24 cellular contexts compared by ENCODE assay signal in genomic region chr11:7522546-7522945, GRCh38. TPM values are rescaled to one million over a fixed set of nuclear protein-coding genes. Genes with fewer than 3 reads are reported as not detected.
DNase-seq lines count a peak whose midpoint lies in the region; ATAC-seq, FAIRE-seq and TF ChIP-seq lines count a peak whose summit lies in the region.
"Had no signal": no experiment of that assay in that cellular context is flagged by ENCODE, and none has a peak within 500 bp of the region (broad histone marks: within the 10 kb centered on the region; RNA-seq: fewer than 3 reads in every experiment).

No MANE protein-coding gene starts in this region.

- no peak for FAIRE-seq in HepG2 (lab: Jason Lieb, UNC)

- H3K36me3 ChIP-seq in liver (ENCODE audit: control insufficient read depth in 4 of 4, insufficient read depth in 3 of 4, low read depth in 1 of 4, low read length in 3 of 4) (no peaks in the 10 kb centered on the region), HepG2 (replicated peaks in 1 of 2; ENCODE audit: control insufficient read depth in 1 of 2, insufficient read depth in 2 of 2, low read length in 2 of 2) (no peaks in the 10 kb centered on the region), spleen (no peaks in the 10 kb centered on the region)
- H3K36me3 ChIP-seq: Peyer's patch had no signal

- in situ Hi-C loops in HepG2 (cut with HindIII; ENCODE audit: extremely low pct_ligation_motif_present, low pct_unique_long_range_greater_than_20kb) = no loop called here

- H2AFZ ChIP-seq in HepG2 (ENCODE audit: low read length) = no peak overlapping the region
- H2AFZ ChIP-seq: GM23248 had no signal

- peaks cover 33% of the 10 kb centered on the region for H3K36me3 Mint-ChIP-seq in dendritic cell treated with granulocyte-macrophage colony-stimulating factor and Interleukin-4, amounts not matched to agents 40 ng/mL and 50 ng/mL, for 4 days (ENCODE audit: low read depth)

- H4K20me1 ChIP-seq in HepG2 (ENCODE audit: insufficient read depth, low read length) = no peaks in the 10 kb centered on the region

- no peak overlapping the region for H3K4me2 ChIP-seq in HepG2 (ENCODE audit: low read depth, low read length)

- CTCF ChIA-PET in HepG2 (lab: Yijun Ruan, JAX; ENCODE audit: low intra/inter-chr PET ratio, low total read pairs) = no interaction called here

- H3K9ac ChIP-seq in liver (ENCODE audit: low read depth in 1 of 2, low read length in 2 of 2) (no peak overlapping the region), HepG2 (ENCODE audit: insufficient read depth, low read depth, low read length) (no peak overlapping the region)
- H3K9ac ChIP-seq: GM23248 had no signal

- DNase-seq in HepG2 (ENCODE audit: low spot score) = no peak
- no peak for DNase-seq in spleen
- DNase-seq in stimulated activated naive CD8-positive, alpha-beta T cell treated with anti-CD3 and anti-CD28 coated beads, Interleukin-15, amount 100 ng/mL, for 72 hours = no peak
- no peak for DNase-seq in ureter (ENCODE audit: low spot score)
- DNase-seq in kidney glomerular epithelial cell (lab: John Stamatoyannopoulos, UW) = no peak
- DNase-seq: 8988T; ACHN; CD4-positive, CD25-positive, alpha-beta regulatory T cell; DMS153; DND-41; GM23248; H7; NCI-H1092 treated with DMSO at 0.1 percent for 48 hours; NCI-H1436 treated with DMSO at 0.1 percent for 48 hours; NCI-H187 treated with DMSO at 0.1 percent for 48 hours; NCI-H524; NCI-H82; NK-92 treated with Interleukin-12 subunit alpha and Interleukin-12 subunit beta, amount 100 ng/mL, for 24 hours; OCI-M1; SHP77 treated with DMSO at 0.1 percent for 48 hours had no signal

- no peak for TF ChIP-seq EP300 in HepG2 (IDR thresholded peaks at IDR 0.05; ENCODE audit: low read depth in 2 of 2, low read length in 2 of 2)
- no peak for TF ChIP-seq EP300 in HepG2 (CRISPR knock-in tag; IDR thresholded peaks at IDR 0.05; ENCODE audit: borderline replicate concordance)

- no peaks in the 10 kb centered on the region for H3K9me3 Mint-ChIP-seq in dendritic cell treated with granulocyte-macrophage colony-stimulating factor and Interleukin-4, amounts not matched to agents 40 ng/mL and 50 ng/mL, for 4 days
- peaks cover 0 to 12% of the 10 kb centered on the region in 2 donors for H3K9me3 Mint-ChIP-seq in stimulated activated naive CD8-positive, alpha-beta T cell treated with anti-CD3 and anti-CD28 coated beads, Interleukin-15, amount 100 ng/mL, for 72 hours
- H3K9me3 Mint-ChIP-seq: CD4-positive, CD25-positive, alpha-beta regulatory T cell had no signal

- no peak for TF ChIP-seq RAD21 in liver (IDR thresholded peaks at IDR 0.05)
- TF ChIP-seq RAD21 in HepG2 (CRISPR knock-in tag; IDR thresholded peaks at IDR 0.05) = no peak

- TF ChIP-seq CTCF in liver (IDR thresholded peaks at IDR 0.05; ENCODE audit: low read depth, low read length, missing input control) = no peak
- no peak for TF ChIP-seq CTCF in HepG2 (CRISPR knock-in tag; IDR thresholded peaks at IDR 0.05)
- TF ChIP-seq CTCF in spleen (IDR thresholded peaks at IDR 0.05 in 8 of 11, conservative IDR thresholded peaks at IDR 0.05 in 3 of 11) = no peak

- no peaks in the 10 kb centered on the region for H3K4me1 Mint-ChIP-seq in dendritic cell treated with granulocyte-macrophage colony-stimulating factor and Interleukin-4, amounts not matched to agents 40 ng/mL and 50 ng/mL, for 4 days (ENCODE audit: low read depth)
- H3K4me1 Mint-ChIP-seq in stimulated activated naive CD8-positive, alpha-beta T cell treated with anti-CD3 and anti-CD28 coated beads, Interleukin-15, amount 100 ng/mL, for 72 hours = peaks cover 47% of the 10 kb centered on the region

- H3K79me2 ChIP-seq in HepG2 (ENCODE audit: insufficient read depth, low read length) = peaks cover 2% of the 10 kb centered on the region

- intact Hi-C loops in HepG2 (cut with micrococcal nuclease; ENCODE audit: unreplicated experiment) (no loop called here), spleen (cut with DNase I; ENCODE audit: low total_unique reads) (no loop called here)
- intact Hi-C loops in dendritic cell treated with granulocyte-macrophage colony-stimulating factor and Interleukin-4, amounts not matched to agents 40 ng/mL and 50 ng/mL, for 4 days (cut with micrococcal nuclease) = no loop called here

- no peak overlapping the region for H3K4me3 ChIP-seq in liver (ENCODE audit: low read depth in 1 of 3, low read length in 3 of 3)
- no peak overlapping the region for H3K4me3 ChIP-seq in HepG2 (replicated peaks in 1 of 3; ENCODE audit: insufficient read depth in 1 of 3, low read depth in 2 of 3, low read length in 3 of 3)
- H3K4me3 ChIP-seq in spleen = no peak overlapping the region
- H3K4me3 ChIP-seq: GM23248, Peyer's patch had no signal

- POLR2A ChIA-PET in HepG2 (lab: Yijun Ruan, JAX) = no interaction called here

- WGBS in liver = 82% methylated on average over 4 of the region's 4 CpGs
- 63% methylated on average over 4 of the region's 4 CpGs for WGBS in HepG2 (ENCODE audit: low lambda C conversion rate)
- 86 to 94% (median 89%) methylated on average over 4 of the region's 4 CpGs for WGBS in spleen, 5 donors

- peak overlapping the region; percentile 37 for H3K4me3 Mint-ChIP-seq in dendritic cell treated with granulocyte-macrophage colony-stimulating factor and Interleukin-4, amounts not matched to agents 40 ng/mL and 50 ng/mL, for 4 days
- no peak overlapping the region for H3K4me3 Mint-ChIP-seq in stimulated activated naive CD8-positive, alpha-beta T cell treated with anti-CD3 and anti-CD28 coated beads, Interleukin-15, amount 100 ng/mL, for 72 hours
- H3K4me3 Mint-ChIP-seq: CD4-positive, CD25-positive, alpha-beta regulatory T cell had no signal

- no peaks in the 10 kb centered on the region for H3K27me3 Mint-ChIP-seq in dendritic cell treated with granulocyte-macrophage colony-stimulating factor and Interleukin-4, amounts not matched to agents 40 ng/mL and 50 ng/mL, for 4 days
- H3K27me3 Mint-ChIP-seq in stimulated activated naive CD8-positive, alpha-beta T cell treated with anti-CD3 and anti-CD28 coated beads, Interleukin-15, amount 100 ng/mL, for 72 hours = no peaks in the 10 kb centered on the region
- H3K27me3 Mint-ChIP-seq: CD4-positive, CD25-positive, alpha-beta regulatory T cell had no signal

- no peak overlapping the region for H3K27ac Mint-ChIP-seq in dendritic cell treated with granulocyte-macrophage colony-stimulating factor and Interleukin-4, amounts not matched to agents 40 ng/mL and 50 ng/mL, for 4 days
- no peak overlapping the region for H3K27ac Mint-ChIP-seq in stimulated activated naive CD8-positive, alpha-beta T cell treated with anti-CD3 and anti-CD28 coated beads, Interleukin-15, amount 100 ng/mL, for 72 hours

- H3K27me3 ChIP-seq in liver (ENCODE audit: control insufficient read depth in 4 of 4, insufficient read depth in 4 of 4, low read length in 3 of 4) (no peaks in the 10 kb centered on the region), HepG2 (ENCODE audit: control insufficient read depth in 1 of 2, insufficient read depth in 2 of 2, low read length in 2 of 2) (no peaks in the 10 kb centered on the region), spleen (replicated peaks in 1 of 7) (peaks cover 0 to 4% (median 0%) of the 10 kb centered on the region in 7 donors)
- H3K27me3 ChIP-seq: Peyer's patch had no signal

- H3K4me1 ChIP-seq in liver (ENCODE audit: control insufficient read depth in 4 of 4, insufficient read depth in 4 of 4, low read length in 3 of 4) (peaks cover 17 to 52% (median 28%) of the 10 kb centered on the region in 4 donors), HepG2 (ENCODE audit: insufficient read depth, low read length) (peaks cover 45% of the 10 kb centered on the region), spleen (peaks cover 0 to 72% (median 54%) of the 10 kb centered on the region in 6 donors)

- no peak for ATAC-seq in HepG2
- no peak for ATAC-seq in HG03521 (IDR thresholded peaks at IDR 0.05; ENCODE audit: unreplicated experiment)
- ATAC-seq in stimulated activated naive CD8-positive, alpha-beta T cell treated with anti-CD3 and anti-CD28 coated beads, Interleukin-15, amount 100 ng/mL, for 72 hours = no peak

- no TSS peak for BruUV-seq in HepG2 (replicated peaks; lab: Mats Ljungman, UMichigan)

- TF ChIP-seq POLR2A in HepG2 (IDR thresholded peaks at IDR 0.05; ENCODE audit: insufficient read depth in 1 of 2, low read depth in 2 of 2, low read length in 2 of 2) (no peak), spleen (IDR thresholded peaks at IDR 0.05) (no peak)

- H3K27ac ChIP-seq in liver (ENCODE audit: low read depth in 1 of 2, low read length in 2 of 2) (peak overlapping the region; percentile 93 to 97), HepG2 (ENCODE audit: extremely low read length, insufficient read depth, low read length) (no peak overlapping the region), spleen (peak overlapping the region in 5 of 8 donors; percentile 67 to 85 (median 75))
- H3K27ac ChIP-seq: GM23248 had no signal

- no peaks in the 10 kb centered on the region for H3K9me3 ChIP-seq in liver (ENCODE audit: control insufficient read depth in 4 of 4, low read length in 3 of 4)
- H3K9me3 ChIP-seq in HepG2 (ENCODE audit: low read length) = no peaks in the 10 kb centered on the region
- no peaks in the 10 kb centered on the region for H3K9me3 ChIP-seq in spleen
- H3K9me3 ChIP-seq: Peyer's patch had no signal

RNA-seq across cellular contexts. Expression of gene PPFIBP2, which starts 8.7 kb away (rescaled TPM):
- 10 to 100 TPM; 23.1 to 80.0 TPM for total RNA-seq in liver
- polyA plus RNA-seq in liver = 10 to 100 TPM; 19.6 to 23.3 TPM
- total RNA-seq in HepG2 (2016; rRNA removed; fragmentation: Illumina TruSeq; extraction: Trizol) = 15.0 and 15.8 TPM in 2 replicates
- total RNA-seq in HepG2 (2016; cell fraction: cytosol; rRNA removed; fragmentation: Illumina TruSeq; extraction: Trizol; ENCODE audit: low read depth) = 10.1 and 10.8 TPM in 2 replicates
- total RNA-seq in HepG2 (2016; cell fraction: insoluble cytoplasmic fraction; rRNA removed; fragmentation: Illumina TruSeq; extraction: Trizol) = 15.1 and 19.3 TPM in 2 replicates
- total RNA-seq in HepG2 (2016; cell fraction: membrane; rRNA removed; fragmentation: Illumina TruSeq; extraction: Trizol) = 9.3 and 12.0 TPM in 2 replicates
- 22.7 and 24.0 TPM in 2 replicates for total RNA-seq in HepG2 (2016; cell fraction: nucleus; rRNA removed; fragmentation: Illumina TruSeq; extraction: Trizol)
- polyA plus RNA-seq in HepG2 (2011; rRNA removed) = 41.6 and 52.5 TPM in 2 replicates
- polyA plus RNA-seq in HepG2 (2011; cell fraction: cytosol; rRNA removed) = 21.9 and 27.8 TPM in 2 replicates
- 94.0 and 96.1 TPM in 2 replicates for polyA plus RNA-seq in HepG2 (2011; cell fraction: nucleus; rRNA removed)
- 27.5 and 36.7 TPM in 2 replicates for polyA plus RNA-seq in HepG2 (2012)
- 2.4 and 2.9 TPM in 2 replicates for polyA plus RNA-seq in HepG2 (2016; cell fraction: cytosol; fragmentation: Illumina TruSeq; extraction: Trizol; ENCODE audit: low read depth)
- 9.9 and 13.6 TPM in 2 replicates for polyA plus RNA-seq in HepG2 (2016; cell fraction: insoluble cytoplasmic fraction; fragmentation: Illumina TruSeq; extraction: Trizol; ENCODE audit: low read depth)
- 4.7 and 5.9 TPM in 2 replicates for polyA plus RNA-seq in HepG2 (2016; cell fraction: membrane; fragmentation: Illumina TruSeq; extraction: Trizol; ENCODE audit: low read depth)
- 17.2 and 18.8 TPM in 2 replicates for polyA plus RNA-seq in HepG2 (2016; cell fraction: nucleus; fragmentation: Illumina TruSeq; extraction: Trizol; ENCODE audit: insufficient read depth, low read depth)
- 32.4 and 88.1 TPM in 2 replicates for polyA minus RNA-seq in HepG2 (2011; rRNA and poly(A)+ RNA removed; ENCODE audit: low replicate concordance)
- 34.5 and 36.9 TPM in 2 replicates for polyA minus RNA-seq in HepG2 (2011; cell fraction: cytosol; rRNA and poly(A)+ RNA removed)
- 174 and 179 TPM in 2 replicates for polyA minus RNA-seq in HepG2 (2011; cell fraction: nucleus; rRNA and poly(A)+ RNA removed)
- total RNA-seq in spleen = 10 to 100 TPM; 28.2 to 75.1 (median 41.4) TPM
- polyA plus RNA-seq in spleen = 10 to 100 TPM; 17.2 to 25.0 (median 18.1) TPM
- total RNA-seq in ureter = 415 TPM

RNA-seq across cellular contexts. Expression of gene OLFML1, which starts 37.2 kb away (rescaled TPM):
- total RNA-seq in liver = 1 to 10 TPM; 2.8 TPM
- 1 to 10 TPM; 2.9 to 4.2 TPM for polyA plus RNA-seq in liver
- 0.69 and 0.89 TPM in 2 replicates for total RNA-seq in HepG2 (2016; rRNA removed; fragmentation: Illumina TruSeq; extraction: Trizol)
- total RNA-seq in HepG2 (2016; cell fraction: cytosol; rRNA removed; fragmentation: Illumina TruSeq; extraction: Trizol; ENCODE audit: low read depth) = 0.35 and 0.40 TPM in 2 replicates
- 0.82 and 0.86 TPM in 2 replicates for total RNA-seq in HepG2 (2016; cell fraction: insoluble cytoplasmic fraction; rRNA removed; fragmentation: Illumina TruSeq; extraction: Trizol)
- 0.34 and 0.40 TPM in 2 replicates for total RNA-seq in HepG2 (2016; cell fraction: membrane; rRNA removed; fragmentation: Illumina TruSeq; extraction: Trizol)
- 1.2 and 1.8 TPM in 2 replicates for total RNA-seq in HepG2 (2016; cell fraction: nucleus; rRNA removed; fragmentation: Illumina TruSeq; extraction: Trizol)
- 0.71 and 0.90 TPM in 2 replicates for polyA plus RNA-seq in HepG2 (2011; rRNA removed)
- 0.81 and 0.97 TPM in 2 replicates for polyA plus RNA-seq in HepG2 (2011; cell fraction: cytosol; rRNA removed)
- polyA plus RNA-seq in HepG2 (2011; cell fraction: nucleus; rRNA removed) = 0.11 and 0.23 TPM in 2 replicates
- 0.67 and 2.1 TPM in 2 replicates for polyA plus RNA-seq in HepG2 (2012)
- polyA plus RNA-seq in HepG2 (2016; cell fraction: cytosol; fragmentation: Illumina TruSeq; extraction: Trizol; ENCODE audit: low read depth) = 0.12 and 0.19 TPM in 2 replicates
- polyA plus RNA-seq in HepG2 (2016; cell fraction: insoluble cytoplasmic fraction; fragmentation: Illumina TruSeq; extraction: Trizol; ENCODE audit: low read depth) = 1.1 and 1.3 TPM in 2 replicates
- polyA plus RNA-seq in HepG2 (2016; cell fraction: membrane; fragmentation: Illumina TruSeq; extraction: Trizol; ENCODE audit: low read depth) = 0.26 and 0.30 TPM in 2 replicates
- polyA plus RNA-seq in HepG2 (2016; cell fraction: nucleus; fragmentation: Illumina TruSeq; extraction: Trizol; ENCODE audit: insufficient read depth, low read depth) = 1.5 and 2.6 TPM in 2 replicates
- 1.1 and 4.7 TPM in 2 replicates for polyA minus RNA-seq in HepG2 (2011; rRNA and poly(A)+ RNA removed; ENCODE audit: low replicate concordance)
- 0.30 and 0.88 TPM in 2 replicates for polyA minus RNA-seq in HepG2 (2011; cell fraction: cytosol; rRNA and poly(A)+ RNA removed)
- polyA minus RNA-seq in HepG2 (2011; cell fraction: nucleus; rRNA and poly(A)+ RNA removed) = 0.64 and 0.75 TPM in 2 replicates
- total RNA-seq in spleen = 10 to 100 TPM in 5 of 7 donors, 1 to 10 TPM in 2; 2.6 to 23.8 (median 10.7) TPM
- 1 to 10 TPM; 2.6 to 3.1 (median 2.7) TPM for polyA plus RNA-seq in spleen
- 13.6 TPM for total RNA-seq in ureter
- total RNA-seq: CD4-positive, CD25-positive, alpha-beta regulatory T cell had no signal
